In genomic region chr15:65371976-65372786, GRCh38 we compare ENCODE assay signal across 17 cellular contexts. TPM values are rescaled to one million over a fixed set of nuclear protein-coding genes. Genes with fewer than 3 reads are reported as not detected.
DNase-seq lines count a peak whose midpoint lies in the region; ATAC-seq and TF ChIP-seq lines count a peak whose summit lies in the region.
"Had no signal": no experiment of that assay in that cellular context is flagged by ENCODE, and none has a peak within 500 bp of the region (broad histone marks: within the 10 kb centered on the region; RNA-seq: fewer than 3 reads in every experiment).

No MANE protein-coding gene starts in this region.

- peaks cover 21% of the 10 kb centered on the region for H3K4me1 ChIP-seq in endodermal cell (ENCODE audit: control insufficient read depth, insufficient read depth, low read length)
- no peaks in the 10 kb centered on the region for H3K4me1 ChIP-seq in osteoblast (ENCODE audit: insufficient read depth, low read length)
- peaks cover 32% of the 10 kb centered on the region for H3K4me1 ChIP-seq in hepatocyte (ENCODE audit: insufficient read depth)

- H3K36me3 ChIP-seq in endodermal cell (ENCODE audit: control insufficient read depth, insufficient read depth, low read length) (peaks cover 5% of the 10 kb centered on the region), osteoblast (ENCODE audit: insufficient read depth, low read length) (no peaks in the 10 kb centered on the region), hepatocyte (replicated peaks; ENCODE audit: insufficient read depth, low read depth) (no peaks in the 10 kb centered on the region)
- H3K36me3 ChIP-seq: MG63, Peyer's patch had no signal

- H3K4me3 ChIP-seq in endodermal cell (ENCODE audit: low read length) (no peak overlapping the region), osteoblast (ENCODE audit: insufficient read depth, low read length) (no peak overlapping the region), hepatocyte (no peak overlapping the region)
- H3K4me3 ChIP-seq: MG63, Peyer's patch had no signal

- H3K27me3 ChIP-seq in endodermal cell (ENCODE audit: control insufficient read depth, insufficient read depth, low read length, poor library complexity, severe bottlenecking): peaks cover 15% of the 10 kb centered on the region
- H3K27me3 ChIP-seq in osteoblast (ENCODE audit: insufficient read depth, low read length): peaks cover 37% of the 10 kb centered on the region
- peaks cover 3% of the 10 kb centered on the region for H3K27me3 ChIP-seq in hepatocyte
- H3K27me3 ChIP-seq: BE2C had no signal

- H3K27me3 Mint-ChIP-seq in endodermal cell (ENCODE audit: insufficient read depth): peaks cover 27% of the 10 kb centered on the region

- H3K79me2 ChIP-seq in osteoblast (ENCODE audit: insufficient read depth, low read length) (no peaks in the 10 kb centered on the region), hepatocyte (peaks cover 16% of the 10 kb centered on the region)

- H3K9ac ChIP-seq in endodermal cell (ENCODE audit: extremely low read depth, low read length, poor library complexity, severe bottlenecking): no peak overlapping the region

- no peak overlapping the region for H2AFZ ChIP-seq in osteoblast (ENCODE audit: low read length)
- H2AFZ ChIP-seq in hepatocyte: no peak overlapping the region

- peaks cover 46% of the 10 kb centered on the region for H3K4me1 Mint-ChIP-seq in endodermal cell

- H3K4me2 ChIP-seq in osteoblast (ENCODE audit: insufficient read depth, low read length) (no peak overlapping the region), hepatocyte (no peak overlapping the region)

- no peaks in the 10 kb centered on the region for H3K9me2 ChIP-seq in hepatocyte (replicated peaks; ENCODE audit: insufficient read depth)

- TF ChIP-seq CTCF in endodermal cell (conservative IDR thresholded peaks at IDR 0.05) (no peak), osteoblast (IDR thresholded peaks at IDR 0.05; ENCODE audit: extremely low read depth, low read depth, low read length) (no peak), hepatocyte (IDR thresholded peaks at IDR 0.05; ENCODE audit: poor library complexity) (no peak)

- WGBS in endodermal cell (ENCODE audit: insufficient coverage in 1 of 2, insufficient read length in 1 of 2), 2 experiments: 79 to 82% methylated on average over 18 to 21 of the region's 21 CpGs
- WGBS in hepatocyte (ENCODE audit: low lambda C conversion rate, missing lambda C conversion rate): 79% methylated on average over 21 of the region's 21 CpGs

- intact Hi-C loops in cardiac septum (cut with DNase I) (no loop called here), Right ventricle myocardium inferior (cut with DNase I) (no loop called here)

- no peak for ATAC-seq in Right ventricle myocardium inferior
- no peak for ATAC-seq in GM18858 (IDR thresholded peaks at IDR 0.05; ENCODE audit: unreplicated experiment)
- no peak for ATAC-seq in HG03439 (IDR thresholded peaks at IDR 0.05; ENCODE audit: unreplicated experiment)
- ATAC-seq: CD8-positive, alpha-beta T cell had no signal

- H3K4me3 Mint-ChIP-seq in endodermal cell: no peak overlapping the region
- H3K4me3 Mint-ChIP-seq: CD8-positive, alpha-beta T cell had no signal

- H3K36me3 Mint-ChIP-seq in endodermal cell (ENCODE audit: low read depth): peaks cover 7% of the 10 kb centered on the region
- H3K36me3 Mint-ChIP-seq: CD8-positive, alpha-beta T cell had no signal

- no peaks in the 10 kb centered on the region for H4K20me1 ChIP-seq in osteoblast (ENCODE audit: insufficient read depth, low read length)
- no peaks in the 10 kb centered on the region for H4K20me1 ChIP-seq in hepatocyte (ENCODE audit: insufficient read depth, poor library complexity, severe bottlenecking)

- peak overlapping the region; percentile 57 for H3K27ac ChIP-seq in endodermal cell (ENCODE audit: low read depth, low read length)
- H3K27ac ChIP-seq in osteoblast (ENCODE audit: low read depth, low read length): no peak overlapping the region
- no peak overlapping the region for H3K27ac ChIP-seq in hepatocyte
- H3K27ac ChIP-seq: 22Rv1, Peyer's patch had no signal

- no peak overlapping the region for H3K27ac Mint-ChIP-seq in endodermal cell
- H3K27ac Mint-ChIP-seq: CD8-positive, alpha-beta T cell had no signal

- DNase-seq in cardiac septum (ENCODE audit: low spot score) (peak; percentile 67), Right ventricle myocardium inferior (ENCODE audit: missing footprints) (no peak), endodermal cell (peak; percentile 54), osteoblast (ENCODE audit: insufficient read length, low spot score, missing footprints) (peak; percentile 47), A172 (ENCODE audit: low spot score) (no peak), hepatocyte (ENCODE audit: low spot score) (no peak)
- DNase-seq: CD8-positive, alpha-beta T cell; DMS79 treated with DMSO at 0.1 percent for 48 hours; MG63; NCI-H2081 treated with DMSO at 0.1 percent for 48 hours; NCI-H510A treated with DMSO at 0.1 percent for 48 hours; SHP77 had no signal

- no peaks in the 10 kb centered on the region for H3K9me3 ChIP-seq in endodermal cell (ENCODE audit: control insufficient read depth, low read length)
- no peaks in the 10 kb centered on the region for H3K9me3 ChIP-seq in osteoblast (ENCODE audit: low read depth, low read length)
- no peaks in the 10 kb centered on the region for H3K9me3 ChIP-seq in hepatocyte (ENCODE audit: low read depth)
- H3K9me3 ChIP-seq: BE2C, MG63, Peyer's patch had no signal

- no peaks in the 10 kb centered on the region for H3K9me3 Mint-ChIP-seq in endodermal cell
- H3K9me3 Mint-ChIP-seq: CD8-positive, alpha-beta T cell had no signal

RNA-seq across cellular contexts. Expression of gene IGDCC3, which starts 5.6 kb away (rescaled TPM):
- total RNA-seq in cardiac septum: not detected
- total RNA-seq in Right ventricle myocardium inferior: 0.43 TPM
- total RNA-seq in endodermal cell: 10 to 100 TPM in 1 of 2 donors, 1 to 10 TPM in 1; 7.9 to 13.5 TPM
- 160 TPM for polyA plus RNA-seq in endodermal cell (2013, experiment 1 of 2)
- 139 TPM for polyA plus RNA-seq in endodermal cell (2013, experiment 2 of 2)
- total RNA-seq in osteoblast: 0.29 TPM in 1 of 2 replicates, not detected in the other
- 0.10 and 0.12 TPM in 2 replicates for total RNA-seq in A172 (2014; rRNA removed; shearing (Covaris generic))
- total RNA-seq in hepatocyte: 8.1 and 15.1 TPM in 2 replicates
- 14.8 and 33.0 TPM in 2 replicates for polyA plus RNA-seq in hepatocyte
- total RNA-seq: CD8-positive, alpha-beta T cell; Peyer's patch had no signal

RNA-seq across cellular contexts. Expression of gene IGDCC4, which starts 50.6 kb away (rescaled TPM):
- 0.92 TPM for total RNA-seq in cardiac septum
- 3.7 TPM for total RNA-seq in Right ventricle myocardium inferior
- 10 to 100 TPM; 23.0 to 23.5 TPM for total RNA-seq in endodermal cell
- polyA plus RNA-seq in endodermal cell (2013, experiment 1 of 2): 27.9 TPM
- 27.0 TPM for polyA plus RNA-seq in endodermal cell (2013, experiment 2 of 2)
- 3.6 and 6.2 TPM in 2 replicates for total RNA-seq in osteoblast
- 0.19 and 0.45 TPM in 2 replicates for total RNA-seq in A172 (2014; rRNA removed; shearing (Covaris generic))
- total RNA-seq in hepatocyte: 9.7 and 12.9 TPM in 2 replicates
- polyA plus RNA-seq in hepatocyte: 11.8 and 14.9 TPM in 2 replicates

Comparison
In these comparisons a context has a peak if more than half of its experiments do, and no peak if none do; other contexts are left out.
1. DNase-seq: peak in cardiac septum (single experiment), endodermal cell (single experiment) and osteoblast (single experiment); none in Right ventricle myocardium inferior (single experiment), A172 (single experiment) and hepatocyte (single experiment).